8 cellular contexts compared by ENCODE assay signal in genomic region chr3:96488708-96489107, GRCh38.
"Had no signal": no experiment of that assay in that cellular context is flagged by ENCODE, and none has a peak within 500 bp of the region (broad histone marks: within the 10 kb centered on the region; RNA-seq: fewer than 3 reads in every experiment).

No MANE protein-coding gene starts in this region.

- H3K27ac ChIP-seq: GM23248, HL-60 had no signal

- H3K4me3 ChIP-seq: GM23248, HAP-1 had no signal

- DNase-seq: GM23248, GOT3, H7, HFFc6, KG1 had no signal

- H3K4me1 ChIP-seq: HAP-1 had no signal

- H2AFZ ChIP-seq: GM23248 had no signal

- ATAC-seq: HCT116 had no signal

- H3K36me3 ChIP-seq: HAP-1 had no signal

- H3K9ac ChIP-seq: GM23248 had no signal

- H3K9me3 ChIP-seq: HAP-1 had no signal
